Comparison of ENCODE assay signal across 8 cellular contexts in genomic region chr1:164558461-164559341, GRCh38. TPM values are rescaled to one million over a fixed set of nuclear protein-coding genes. Genes with fewer than 3 reads are reported as not detected.
A peak's percentile ranks its signal among the peaks of the same experiment; 100 is the strongest.
DNase-seq lines count a peak whose midpoint lies in the region; ATAC-seq and TF ChIP-seq lines count a peak whose summit lies in the region.

TSS of gene PBX1 (plus strand) at chr1:164559184.

- H3K27me3 ChIP-seq in kidney epithelial cell (ENCODE audit: control insufficient read depth, insufficient read depth, low read length): no peaks in the 10 kb centered on the region

- peak; percentile 100 for ATAC-seq in GM19023 (IDR thresholded peaks at IDR 0.05; ENCODE audit: unreplicated experiment)
- peak; percentile 100 for ATAC-seq in HG03280 (IDR thresholded peaks at IDR 0.05; ENCODE audit: unreplicated experiment)

- in situ Hi-C loops in ACHN (cut with HindIII; ENCODE audit: low pct_ligation_motif_present, low pct_unique_long_range_greater_than_20kb, low sequenced_read_pairs): no loop called here

- no peaks in the 10 kb centered on the region for H3K36me3 ChIP-seq in kidney epithelial cell (ENCODE audit: control insufficient read depth, insufficient read depth, low read length)

- peak within 1 kb of the TSS; percentile 75 for H3K27ac ChIP-seq in cingulate gyrus (ENCODE audit: low read depth, low read length)

- no peak for TF ChIP-seq CTCF in kidney epithelial cell (IDR thresholded peaks at IDR 0.05; ENCODE audit: insufficient read depth, low read length, poor library complexity, severe bottlenecking)

- peak; percentile 99 for DNase-seq in ACHN
- DNase-seq in NCI-H446 (lab: John Stamatoyannopoulos, UW): peak; percentile 98
- peak; percentile 57 to 60 for DNase-seq in activated CD4-positive, alpha-beta T cell treated with anti-CD3 and anti-CD28 coated beads for 24 hours (ENCODE audit: low read depth in 2 of 2)
- DNase-seq in kidney epithelial cell (ENCODE audit: low read depth): peak; percentile 89
- peak; percentile 4 to 47 for DNase-seq in stimulated activated CD4-positive, alpha-beta T cell treated with anti-CD3 and anti-CD28 coated beads, Interleukin-15, amount 100 ng/mL, for 1 hour (ENCODE audit: low read depth in 1 of 2, low spot score in 1 of 2)

- H3K4me3 ChIP-seq in kidney epithelial cell (ENCODE audit: low read depth, low read length): peak within 1 kb of the TSS; percentile 73

RNA-seq across cellular contexts. Expression of gene PBX1, which starts in this region (rescaled TPM):
- 5.7 and 6.8 TPM in 2 replicates for total RNA-seq in kidney epithelial cell

Comparison
In these comparisons a context has a peak if more than half of its experiments do, and no peak if none do; other contexts are left out.
1. Peak in every context shown above with its lines: DNase-seq, ATAC-seq, H3K4me3 ChIP-seq and H3K27ac ChIP-seq.
2. DNase-seq: peak in every context shown above with its lines; median percentile 99 in ACHN; 98 in NCI-H446; 89 in kidney epithelial cell; 58 in activated CD4-positive, alpha-beta T cell treated with anti-CD3 and anti-CD28 coated beads for 24 hours; 26 in stimulated activated CD4-positive, alpha-beta T cell treated with anti-CD3 and anti-CD28 coated beads, Interleukin-15, amount 100 ng/mL, for 1 hour.